29 cellular contexts compared by ENCODE assay signal in genomic region chr4:74408639-74409038, GRCh38. TPM values are rescaled to one million over a fixed set of nuclear protein-coding genes. Genes with fewer than 3 reads are reported as not detected.
DNase-seq lines count a peak whose midpoint lies in the region; ATAC-seq and TF ChIP-seq lines count a peak whose summit lies in the region.
"Had no signal": no experiment of that assay in that cellular context is flagged by ENCODE, and none has a peak within 500 bp of the region (broad histone marks: within the 10 kb centered on the region; RNA-seq: fewer than 3 reads in every experiment).

No MANE protein-coding gene starts in this region.

- BruUV-seq in MCF 10A (replicated peaks; lab: Mats Ljungman, UMichigan), result no TSS peak

- 59% methylated on average over 3 of the region's 3 CpGs for WGBS in smooth muscle cell (ENCODE audit: low lambda C conversion rate)

- no peaks in the 10 kb centered on the region for H3K9me3 ChIP-seq in breast epithelium
- H3K9me3 ChIP-seq in smooth muscle cell (replicated peaks; ENCODE audit: low read depth), result no peaks in the 10 kb centered on the region
- H3K9me3 ChIP-seq: heart right ventricle, neutrophil, sigmoid colon, thoracic aorta had no signal

- no peak overlapping the region for H3K4me3 ChIP-seq in breast epithelium
- H3K4me3 ChIP-seq in fibroblast of mammary gland (ENCODE audit: control insufficient read depth, low read depth, low read length), result no peak overlapping the region
- no peak overlapping the region for H3K4me3 ChIP-seq in smooth muscle cell
- H3K4me3 ChIP-seq: dorsolateral prefrontal cortex, heart right ventricle, sigmoid colon, thoracic aorta had no signal

- H3K4me2 ChIP-seq in smooth muscle cell, result no peak overlapping the region

- H3K4me1 Mint-ChIP-seq in MCF 10A (ENCODE audit: insufficient read depth, unreplicated experiment) (peaks cover 33% of the 10 kb centered on the region), T-cell (no peaks in the 10 kb centered on the region)
- H3K4me1 Mint-ChIP-seq: activated CD4-positive, alpha-beta T cell treated with anti-CD3 and anti-CD28 coated beads for 36 hours; CD4-positive, CD25-positive, alpha-beta regulatory T cell had no signal

- H3K9ac ChIP-seq in smooth muscle cell (ENCODE audit: low read depth), result peak overlapping the region; percentile 37

- no peaks in the 10 kb centered on the region for H3K27me3 ChIP-seq in breast epithelium
- H3K27me3 ChIP-seq in smooth muscle cell (ENCODE audit: low read depth), result no peaks in the 10 kb centered on the region
- H3K27me3 ChIP-seq: heart right ventricle, neutrophil, sigmoid colon had no signal

- H4K20me1 ChIP-seq in smooth muscle cell (ENCODE audit: low read depth), result no peaks in the 10 kb centered on the region

- no peaks in the 10 kb centered on the region for H3K27me3 Mint-ChIP-seq in MCF 10A (ENCODE audit: insufficient read depth, unreplicated experiment)
- peaks cover 0 to 4% of the 10 kb centered on the region in 2 donors for H3K27me3 Mint-ChIP-seq in T-cell
- H3K27me3 Mint-ChIP-seq: activated CD4-positive, alpha-beta T cell treated with anti-CD3 and anti-CD28 coated beads for 36 hours; activated naive CD8-positive, alpha-beta T cell; CD4-positive, CD25-positive, alpha-beta regulatory T cell; progenitor cell of endocrine pancreas had no signal

- no peaks in the 10 kb centered on the region for H3K4me1 ChIP-seq in breast epithelium
- H3K4me1 ChIP-seq in smooth muscle cell (ENCODE audit: low read depth), result peaks cover 5% of the 10 kb centered on the region
- H3K4me1 ChIP-seq: heart right ventricle, sigmoid colon had no signal

- H3K4me3 Mint-ChIP-seq in MCF 10A (ENCODE audit: unreplicated experiment) (no peak overlapping the region), T-cell (no peak overlapping the region)
- H3K4me3 Mint-ChIP-seq: activated CD4-positive, alpha-beta T cell treated with anti-CD3 and anti-CD28 coated beads for 36 hours; activated naive CD8-positive, alpha-beta T cell; CD4-positive, CD25-positive, alpha-beta regulatory T cell; naive B cell had no signal

- H3F3A ChIP-seq in smooth muscle cell (ENCODE audit: low read depth), result no peaks in the 10 kb centered on the region

- no peaks in the 10 kb centered on the region for H3K36me3 Mint-ChIP-seq in MCF 10A (ENCODE audit: insufficient read depth, unreplicated experiment)
- H3K36me3 Mint-ChIP-seq in T-cell, result no peaks in the 10 kb centered on the region
- H3K36me3 Mint-ChIP-seq: activated naive CD8-positive, alpha-beta T cell; CD4-positive, CD25-positive, alpha-beta regulatory T cell; naive B cell had no signal

- POLR2A ChIA-PET in MCF 10A (lab: Yijun Ruan, JAX) (interaction anchor here (0.6 to 9.0 kb wide), 9 partner anchors 12 to 309 kb away, joined by 3 to 170 read pairs (median 3); partner anchors contain the start of gene AREG), T-cell (lab: Charles Lee) (no interaction called here)

- H3K27ac Mint-ChIP-seq in MCF 10A (ENCODE audit: low read depth, unreplicated experiment) (peak overlapping the region; percentile 97), T-cell (no peak overlapping the region)
- H3K27ac Mint-ChIP-seq: activated CD4-positive, alpha-beta T cell treated with anti-CD3 and anti-CD28 coated beads for 36 hours; activated naive CD8-positive, alpha-beta T cell; CD4-positive, CD25-positive, alpha-beta regulatory T cell; naive B cell; progenitor cell of endocrine pancreas had no signal

- no peak for ATAC-seq in T-cell (replicated peaks in 1 of 4)
- ATAC-seq: activated CD4-positive, alpha-beta T cell treated with anti-CD3 and anti-CD28 coated beads for 36 hours; heart right ventricle; Right ventricle myocardium inferior; SK-N-SH treated with all-trans-retinoic acid at 6 μM for 48 hours had no signal

- no peak overlapping the region for H2AFZ ChIP-seq in smooth muscle cell (ENCODE audit: low read depth)

- H3K36me3 ChIP-seq in breast epithelium (no peaks in the 10 kb centered on the region), smooth muscle cell (ENCODE audit: low read depth) (no peaks in the 10 kb centered on the region)
- H3K36me3 ChIP-seq: heart right ventricle, neutrophil, sigmoid colon, thoracic aorta had no signal

- DNase-seq in MCF 10A (ENCODE audit: unreplicated experiment) (peak; percentile 82), breast epithelium (ENCODE audit: low spot score in 2 of 2) (no peak), astrocyte of the hippocampus (ENCODE audit: low read depth, low spot score) (peak; percentile 28), fibroblast of mammary gland (ENCODE audit: low read depth) (peak; percentile 51), smooth muscle cell (lab: John Stamatoyannopoulos, UW; ENCODE audit: unreplicated experiment) (no peak), C1 segment of cervical spinal cord (lab: John Stamatoyannopoulos, UW) (no peak), NCI-H774 (lab: John Stamatoyannopoulos, UW) (no peak), T-cell (no peak)
- DNase-seq: activated CD4-positive, alpha-beta T cell treated with anti-CD3 and anti-CD28 coated beads for 36 hours; activated CD8-positive, alpha-beta memory T cell treated with anti-CD3 and anti-CD28 coated beads for 24 hours; activated effector memory CD4-positive, alpha-beta T cell treated with Interleukin-2 at 50 U/mL for 16 hours; aorta; CD4-positive, CD25-positive, alpha-beta regulatory T cell; dorsolateral prefrontal cortex; heart right ventricle; KG1; naive B cell; NCI-H1417 treated with DMSO at 0.1 percent for 48 hours; NCI-H82; sigmoid colon; stimulated activated naive CD4-positive, alpha-beta T cell treated with Interleukin-2 at 50 U/mL for 16 hours; T-helper 2 cell had no signal

- TF ChIP-seq CTCF in MCF 10A (IDR thresholded peaks at IDR 0.05; ENCODE audit: unreplicated experiment), result no peak
- no peak for TF ChIP-seq CTCF in breast epithelium (IDR thresholded peaks at IDR 0.05)
- TF ChIP-seq CTCF in fibroblast of mammary gland (conservative IDR thresholded peaks at IDR 0.05; ENCODE audit: control insufficient read depth, insufficient read depth, low read depth, low read length), result no peak
- TF ChIP-seq CTCF in smooth muscle cell (IDR thresholded peaks at IDR 0.05; ENCODE audit: borderline replicate concordance, insufficient read depth, poor library complexity, severe bottlenecking), result no peak

- no peak overlapping the region for H3K27ac ChIP-seq in breast epithelium
- H3K27ac ChIP-seq in smooth muscle cell (ENCODE audit: low read depth), result peak overlapping the region; percentile 76
- H3K27ac ChIP-seq: 22Rv1, dorsolateral prefrontal cortex, heart right ventricle, neutrophil, sigmoid colon, thoracic aorta had no signal

- H3K79me2 ChIP-seq in smooth muscle cell (ENCODE audit: low read depth), result no peaks in the 10 kb centered on the region

- H3K9me3 Mint-ChIP-seq in MCF 10A (ENCODE audit: unreplicated experiment) (no peaks in the 10 kb centered on the region), T-cell (no peaks in the 10 kb centered on the region)

- CTCF ChIA-PET in MCF 10A (lab: Yijun Ruan, JAX), result interaction anchor here (0.5 kb wide), 1 partner anchor 69 kb away, joined by 3 read pairs; no protein-coding TSS in a partner anchor
- CTCF ChIA-PET in T-cell (lab: Charles Lee), result no interaction called here

- no peak for TF ChIP-seq POLR2A in breast epithelium (IDR thresholded peaks at IDR 0.05)

- intact Hi-C loops in MCF 10A (cut with micrococcal nuclease), result loop anchor here (1.0 kb wide), 1 partner anchor 37 kb away; the partner anchor contains the start of gene AREG
- intact Hi-C loops in breast epithelium (cut with DNase I; ENCODE audit: low total_unique reads), result no loop called here

RNA-seq across cellular contexts. Expression of gene AREG, which starts 36.3 kb away (rescaled TPM):
- 1,402 and 1,878 TPM in 2 replicates for total RNA-seq in MCF 10A (2022)
- 10 to 100 TPM in 2 of 3 donors, 1 to 10 TPM in 1; 3.4 to 89.1 (median 46.2) TPM for total RNA-seq in breast epithelium
- total RNA-seq in smooth muscle cell, result 58.6 and 123 TPM in 2 replicates
- polyA plus RNA-seq in smooth muscle cell, result 83.5 and 86.9 TPM in 2 replicates
- 10 to 100 TPM in 2 of 5 donors, 1 to 10 TPM in 1, under 1 TPM in 2; 0.54 to 29.4 (median 1.1) TPM for total RNA-seq in T-cell

RNA-seq across cellular contexts. Expression of gene EREG, which starts 43.7 kb away (rescaled TPM):
- total RNA-seq in MCF 10A (2022), result 28.3 and 34.0 TPM in 2 replicates
- total RNA-seq in breast epithelium, result 1 to 10 TPM in 2 of 3 donors, under 1 TPM in 1; 0.80 to 7.6 (median 3.3) TPM
- 1.3 and 1.9 TPM in 2 replicates for total RNA-seq in smooth muscle cell
- 0.27 and 0.55 TPM in 2 replicates for polyA plus RNA-seq in smooth muscle cell
- 1 to 10 TPM in 1 of 5 donors, under 1 TPM in 4; 0.16 to 1.5 (median 0.44) TPM for total RNA-seq in T-cell
- total RNA-seq: activated CD4-positive, alpha-beta T cell treated with anti-CD3 and anti-CD28 coated beads for 36 hours; progenitor cell of endocrine pancreas; Right ventricle myocardium inferior had no signal
- polyA plus RNA-seq: CD4-positive, CD25-positive, alpha-beta regulatory T cell had no signal

Comparison
In these comparisons a context has a peak if more than half of its experiments do, and no peak if none do; other contexts are left out.
1. DNase-seq: peak in MCF 10A (single experiment), astrocyte of the hippocampus (single experiment) and fibroblast of mammary gland (single experiment); none in breast epithelium (0 of 2), smooth muscle cell (single experiment), C1 segment of cervical spinal cord (0 of 14), NCI-H774 (single experiment) and T-cell (0 of 34).
2. RNA of gene AREG, which starts 36.3 kb away (total RNA-seq): 1,402 to 1,878 TPM in MCF 10A; 58.6 to 123 TPM in smooth muscle cell, 3.4 to 89.1 TPM in breast epithelium and 0.54 to 29.4 TPM in T-cell; every median in the first group is over 10 times any median in the second.